ENCODE assay signal across 11 cellular contexts in the genomic region with DNA sequence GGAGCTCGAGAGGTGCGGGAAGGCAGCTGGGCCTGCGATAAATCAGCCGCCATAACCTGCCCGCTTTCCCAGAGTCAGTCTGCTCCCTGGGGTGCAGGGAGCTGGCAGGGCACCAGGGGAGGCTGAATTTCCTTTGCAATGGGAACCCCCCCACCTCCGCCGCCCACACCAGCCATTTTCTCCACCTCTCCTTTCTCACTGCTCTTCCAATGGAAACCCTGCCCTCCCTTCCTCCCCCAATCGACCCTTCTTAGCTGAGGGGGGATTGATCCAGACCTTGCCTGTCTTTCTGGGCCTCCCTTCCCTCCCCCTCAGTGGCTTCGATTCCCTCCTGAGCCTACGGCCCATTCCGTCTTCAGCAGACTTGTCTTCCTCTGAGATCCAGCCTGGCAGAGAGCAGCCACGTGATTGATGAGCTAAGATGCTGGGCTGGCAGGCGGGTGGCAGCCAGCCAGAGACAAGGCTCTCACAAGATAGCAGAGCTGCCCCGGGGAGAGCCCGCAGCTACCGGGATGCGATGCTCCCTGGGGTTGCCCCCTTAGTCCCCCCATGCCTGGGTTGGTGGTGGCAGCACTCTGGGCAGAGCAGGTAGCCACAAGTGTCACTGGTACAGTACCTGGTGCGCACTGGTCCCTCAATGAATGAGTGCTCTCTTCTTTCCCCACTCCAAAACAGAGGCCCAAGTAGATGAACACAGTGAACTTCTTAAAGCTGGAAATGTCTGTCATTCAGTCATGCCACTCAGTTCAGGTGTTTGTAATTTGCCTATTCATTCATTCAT. TPM values are rescaled to one million over a fixed set of nuclear protein-coding genes. Genes with fewer than 3 reads are reported as not detected.
DNase-seq lines count a peak whose midpoint lies in the region; ATAC-seq, FAIRE-seq and TF ChIP-seq lines count a peak whose summit lies in the region.
"Had no signal": no experiment of that assay in that cellular context is flagged by ENCODE, and none has a peak within 500 bp of the region (broad histone marks: within the 10 kb centered on the region; RNA-seq: fewer than 3 reads in every experiment).

No MANE protein-coding gene starts in this region.

- no peaks in the 10 kb centered on the region for H3K36me3 Mint-ChIP-seq in neural progenitor cell
- H3K36me3 Mint-ChIP-seq: activated naive CD4-positive, alpha-beta T cell treated with anti-CD3 and anti-CD28 coated beads, Interleukin-2, amount 50 U/mL, for 72 hours had no signal

- ATAC-seq in HG03457 (IDR thresholded peaks at IDR 0.05; ENCODE audit: unreplicated experiment) (no peak), GM19324 (IDR thresholded peaks at IDR 0.05; ENCODE audit: low FRiP score, unreplicated experiment) (no peak)
- ATAC-seq: activated naive CD4-positive, alpha-beta T cell treated with anti-CD3 and anti-CD28 coated beads, Interleukin-2, amount 50 U/mL, for 72 hours had no signal

- H2AFZ ChIP-seq in endothelial cell of umbilical vein (ENCODE audit: low read depth, low read length) (peak overlapping the region; percentile 51), neural progenitor cell (replicated peaks) (peak overlapping the region; percentile 87)

- peak overlapping the region; percentile 47 to 79 (median 71) for H3K4me2 ChIP-seq in BLaER1 treated with 17β-estradiol and CSF1 and Interleukin-3, amounts not matched to agents 10 nM and 100 nM
- H3K4me2 ChIP-seq in endothelial cell of umbilical vein (ENCODE audit: insufficient read depth, low read length) (no peak overlapping the region), neural progenitor cell (no peak overlapping the region)

- H3K79me2 ChIP-seq in endothelial cell of umbilical vein (ENCODE audit: control insufficient read depth, insufficient read depth, low read length) (no peaks in the 10 kb centered on the region), neural progenitor cell (ENCODE audit: low read depth) (no peaks in the 10 kb centered on the region)

- DNase-seq in NCI-H226 (peak; percentile 92), endothelial cell of umbilical vein (ENCODE audit: low read depth, low spot score) (no peak), neural progenitor cell (ENCODE audit: low spot score) (no peak), activated gamma-delta T cell (lab: John Stamatoyannopoulos, UW) (no peak), GM12892 (ENCODE audit: insufficient read length) (no peak)
- DNase-seq: Calu3 had no signal

- no peaks in the 10 kb centered on the region for H4K20me1 ChIP-seq in BLaER1 treated with 17β-estradiol and CSF1 and Interleukin-3, amounts not matched to agents 10 nM and 100 nM
- no peaks in the 10 kb centered on the region for H4K20me1 ChIP-seq in endothelial cell of umbilical vein (replicated peaks; ENCODE audit: control insufficient read depth, extremely low read depth, insufficient read depth, low read length)
- H4K20me1 ChIP-seq in neural progenitor cell (ENCODE audit: low read depth): no peaks in the 10 kb centered on the region

- H3K9me3 Mint-ChIP-seq in neural progenitor cell: no peaks in the 10 kb centered on the region
- H3K9me3 Mint-ChIP-seq: activated naive CD4-positive, alpha-beta T cell treated with anti-CD3 and anti-CD28 coated beads, Interleukin-2, amount 50 U/mL, for 72 hours had no signal

- no peak for FAIRE-seq in endothelial cell of umbilical vein (lab: Jason Lieb, UNC)
- no peak for FAIRE-seq in GM12892 (lab: Jason Lieb, UNC)

- CTCF ChIA-PET in endothelial cell of umbilical vein (lab: Charles Lee): interaction anchor here (0.8 to 1.4 kb wide), 4 partner anchors 10 to 57 kb away, joined by 3 to 5 read pairs (median 4); partner anchors contain the start of gene PWWP2A

- peaks cover 3% of the 10 kb centered on the region for H3K27me3 Mint-ChIP-seq in neural progenitor cell (ENCODE audit: insufficient read depth, low read depth)

- no peaks in the 10 kb centered on the region for H3K36me3 ChIP-seq in BLaER1 treated with 17β-estradiol and CSF1 and Interleukin-3, amounts not matched to agents 10 nM and 100 nM
- H3K36me3 ChIP-seq in endothelial cell of umbilical vein (ENCODE audit: control insufficient read depth in 2 of 2, extremely low read depth in 1 of 2, insufficient read depth in 2 of 2, low read length in 2 of 2) (no peaks in the 10 kb centered on the region), neural progenitor cell (no peaks in the 10 kb centered on the region)
- H3K36me3 ChIP-seq: SJSA1 had no signal

- no peaks in the 10 kb centered on the region for H3K27me3 ChIP-seq in BLaER1 treated with 17β-estradiol and CSF1 and Interleukin-3, amounts not matched to agents 10 nM and 100 nM
- no peaks in the 10 kb centered on the region for H3K27me3 ChIP-seq in endothelial cell of umbilical vein (ENCODE audit: control insufficient read depth in 2 of 2, insufficient read depth in 2 of 2, low read length in 2 of 2)
- H3K27me3 ChIP-seq in neural progenitor cell: no peaks in the 10 kb centered on the region
- H3K27me3 ChIP-seq: SJSA1 had no signal

- no peak for TF ChIP-seq CTCF in endothelial cell of umbilical vein (IDR thresholded peaks at IDR 0.05; ENCODE audit: extremely low read depth in 1 of 2, insufficient read depth in 1 of 2, low read depth in 1 of 2, low read length in 2 of 2)
- no peak for TF ChIP-seq CTCF in neural progenitor cell (IDR thresholded peaks at IDR 0.05)

- peak overlapping the region in 6 of 11 experiments; percentile 8 to 51 (median 36); a peak in 8 of 22 replicates for H3K27ac ChIP-seq in BLaER1 treated with 17β-estradiol and CSF1 and Interleukin-3, amounts not matched to agents 10 nM and 100 nM
- H3K27ac ChIP-seq in endothelial cell of umbilical vein (ENCODE audit: insufficient read depth, low read depth, low read length): no peak overlapping the region
- H3K27ac ChIP-seq in neural progenitor cell: no peak overlapping the region
- H3K27ac ChIP-seq: SJSA1 had no signal

- TF ChIP-seq POLR2A in endothelial cell of umbilical vein (IDR thresholded peaks at IDR 0.05; ENCODE audit: low read depth, low read length) (no peak), GM12892 (IDR thresholded peaks at IDR 0.05; ENCODE audit: low read depth, low read length) (no peak)

- dilution Hi-C loops in endothelial cell of umbilical vein (cut with MboI; ENCODE audit: extremely low pct_ligation_motif_present, low sequenced_read_pairs): no loop called here

- H3K4me3 Mint-ChIP-seq in neural progenitor cell: no peak overlapping the region

- H3K9ac ChIP-seq in BLaER1 treated with 17β-estradiol and CSF1 and Interleukin-3, amounts not matched to agents 10 nM and 100 nM: peak overlapping the region in 5 of 11 experiments; percentile 1 to 32 (median 13); a peak in 4 of 22 replicates
- no peak overlapping the region for H3K9ac ChIP-seq in endothelial cell of umbilical vein (replicated peaks; ENCODE audit: extremely low read depth, insufficient read depth, low read length)
- H3K9ac ChIP-seq in neural progenitor cell: no peak overlapping the region

- H3K9me1 ChIP-seq in endothelial cell of umbilical vein (replicated peaks; ENCODE audit: control insufficient read depth, extremely low read depth, insufficient read depth, low read length): no peaks in the 10 kb centered on the region

- no peak overlapping the region for H3K4me3 ChIP-seq in BLaER1 treated with 17β-estradiol and CSF1 and Interleukin-3, amounts not matched to agents 10 nM and 100 nM
- no peak overlapping the region for H3K4me3 ChIP-seq in endothelial cell of umbilical vein (replicated peaks in 1 of 3; ENCODE audit: insufficient read depth in 1 of 3, low read depth in 1 of 3, low read length in 3 of 3)
- no peak overlapping the region for H3K4me3 ChIP-seq in neural progenitor cell
- H3K4me3 ChIP-seq: SJSA1 had no signal

- POLR2A ChIA-PET in endothelial cell of umbilical vein (lab: Charles Lee): no interaction called here

- peak overlapping the region; percentile 19 for H3K27ac Mint-ChIP-seq in neural progenitor cell
- H3K27ac Mint-ChIP-seq: activated naive CD4-positive, alpha-beta T cell treated with anti-CD3 and anti-CD28 coated beads, Interleukin-2, amount 50 U/mL, for 72 hours had no signal

- H3K9me3 ChIP-seq in BLaER1 treated with 17β-estradiol and CSF1 and Interleukin-3, amounts not matched to agents 10 nM and 100 nM (replicated peaks in 1 of 11): no peaks in the 10 kb centered on the region
- no peaks in the 10 kb centered on the region for H3K9me3 ChIP-seq in endothelial cell of umbilical vein (replicated peaks; ENCODE audit: control insufficient read depth, insufficient read depth, low read length)
- H3K9me3 ChIP-seq in neural progenitor cell (ENCODE audit: low read depth): no peaks in the 10 kb centered on the region
- H3K9me3 ChIP-seq: SJSA1 had no signal

- no TSS peak for BruUV-seq in endothelial cell of umbilical vein (replicated peaks; lab: Mats Ljungman, UMichigan)

- H3K4me1 ChIP-seq in BLaER1 treated with 17β-estradiol and CSF1 and Interleukin-3, amounts not matched to agents 10 nM and 100 nM: peaks cover 33 to 79% (median 67%) of the 10 kb centered on the region in 10 experiments
- no peaks in the 10 kb centered on the region for H3K4me1 ChIP-seq in endothelial cell of umbilical vein (ENCODE audit: control insufficient read depth, extremely low read depth, insufficient read depth, low read length)
- H3K4me1 ChIP-seq in neural progenitor cell: peaks cover 14% of the 10 kb centered on the region
- H3K4me1 ChIP-seq: SJSA1 had no signal

- peaks cover 32% of the 10 kb centered on the region for H3K4me1 Mint-ChIP-seq in neural progenitor cell

- intact Hi-C loops in endothelial cell of umbilical vein (cut with micrococcal nuclease): no loop called here

- peaks cover 16% of the 10 kb centered on the region for H3F3A ChIP-seq in neural progenitor cell (ENCODE audit: low read depth)

RNA-seq across cellular contexts. Expression of gene FABP6, which starts 53.7 kb away (rescaled TPM):
- total RNA-seq in endothelial cell of umbilical vein (not detected in 2 replicates), neural progenitor cell (ENCODE audit: low replicate concordance) (0.50 and 4.8 TPM in 2 replicates)
- not detected in 2 replicates for polyA plus RNA-seq in endothelial cell of umbilical vein
- not detected in 2 replicates for polyA plus RNA-seq in endothelial cell of umbilical vein (2011; cell fraction: cytosol; rRNA removed)
- polyA plus RNA-seq in endothelial cell of umbilical vein (2011; cell fraction: nucleus; rRNA removed): not detected in 2 replicates
- 0.51 and 0.70 TPM in 2 replicates for polyA plus RNA-seq in endothelial cell of umbilical vein (2012)
- not detected in 2 replicates for polyA minus RNA-seq in endothelial cell of umbilical vein
- not detected for polyA minus RNA-seq in endothelial cell of umbilical vein (2011; cell fraction: cytosol; rRNA and poly(A)+ RNA removed)
- not detected in 2 replicates for polyA minus RNA-seq in endothelial cell of umbilical vein (2011; cell fraction: nucleus; rRNA and poly(A)+ RNA removed)
- 5.4 TPM for polyA plus RNA-seq in GM12892 (2012; ENCODE audit: missing spikeins)
- total RNA-seq: activated naive CD4-positive, alpha-beta T cell treated with anti-CD3 and anti-CD28 coated beads, Interleukin-2, amount 50 U/mL, for 72 hours; SJSA1 had no signal

RNA-seq across cellular contexts. Expression of gene PWWP2A, which starts 56.4 kb away (rescaled TPM):
- total RNA-seq in endothelial cell of umbilical vein (17.3 and 19.3 TPM in 2 replicates), neural progenitor cell (ENCODE audit: low replicate concordance) (37.1 and 49.0 TPM in 2 replicates)
- 4.6 and 4.8 TPM in 2 replicates for polyA plus RNA-seq in endothelial cell of umbilical vein
- polyA plus RNA-seq in endothelial cell of umbilical vein (2011; cell fraction: cytosol; rRNA removed): 6.8 and 7.5 TPM in 2 replicates
- 13.2 and 13.6 TPM in 2 replicates for polyA plus RNA-seq in endothelial cell of umbilical vein (2011; cell fraction: nucleus; rRNA removed)
- polyA plus RNA-seq in endothelial cell of umbilical vein (2012): 10.0 and 13.3 TPM in 2 replicates
- 11.3 and 14.6 TPM in 2 replicates for polyA minus RNA-seq in endothelial cell of umbilical vein
- 6.3 TPM for polyA minus RNA-seq in endothelial cell of umbilical vein (2011; cell fraction: cytosol; rRNA and poly(A)+ RNA removed)
- 7.2 and 13.2 TPM in 2 replicates for polyA minus RNA-seq in endothelial cell of umbilical vein (2011; cell fraction: nucleus; rRNA and poly(A)+ RNA removed)
- 13.1 TPM for polyA plus RNA-seq in GM12892 (2012; ENCODE audit: missing spikeins)

Comparison
In these comparisons a context has a peak if more than half of its experiments do, and no peak if none do; other contexts are left out.
1. H3K27ac ChIP-seq: peak in BLaER1 treated with 17β-estradiol and CSF1 and Interleukin-3, amounts not matched to agents 10 nM and 100 nM (6 of 11); none in endothelial cell of umbilical vein (single experiment) and neural progenitor cell (single experiment).
2. H3K4me2 ChIP-seq: peak in BLaER1 treated with 17β-estradiol and CSF1 and Interleukin-3, amounts not matched to agents 10 nM and 100 nM (11 of 11); none in endothelial cell of umbilical vein (single experiment) and neural progenitor cell (single experiment).